23 cellular contexts compared by ENCODE assay signal in the genomic region with DNA sequence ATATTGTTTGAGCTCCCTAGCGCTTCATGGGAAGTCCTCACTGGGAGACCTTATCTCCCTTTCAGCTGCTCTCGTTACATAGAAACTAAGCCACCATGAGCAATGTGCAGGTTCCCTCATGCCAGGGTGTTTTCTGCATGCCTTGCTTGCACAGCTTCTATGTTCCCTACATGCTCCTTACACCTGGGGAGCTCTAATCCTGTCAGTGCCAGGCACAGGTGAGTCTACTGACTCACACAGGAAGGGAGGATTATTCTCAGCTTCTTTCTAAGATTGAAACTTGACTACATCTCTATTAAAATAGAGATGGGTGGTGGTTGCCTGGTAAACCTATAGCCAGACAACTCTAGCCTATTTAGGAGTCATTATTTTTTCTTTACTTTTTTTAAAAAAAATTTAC.
"Had no signal": no experiment of that assay in that cellular context is flagged by ENCODE, and none has a peak within 500 bp of the region (broad histone marks: within the 10 kb centered on the region; RNA-seq: fewer than 3 reads in every experiment).

No MANE protein-coding gene starts in this region.

- DNase-seq: islet precursor cell; left ventricle myocardium inferior; midbrain; mucosa of descending colon; naive thymus-derived CD4-positive, alpha-beta T cell; ovary; right lobe of liver; stimulated activated CD4-positive, alpha-beta T cell treated with anti-CD3 and anti-CD28 coated beads, Interleukin-1b, Interleukin-23, amount 100 ng/mL, for 48 hours; stimulated activated CD4-positive, alpha-beta T cell treated with anti-CD3 and anti-CD28 coated beads, Interleukin-2, amount 100 ng/mL, for 48 hours; stimulated activated CD4-positive, alpha-beta T cell treated with anti-CD3 and anti-CD28 coated beads, Interleukin-4, amount 100 ng/mL, for 4 hours; stimulated activated CD8-positive, alpha-beta memory T cell treated with anti-CD3 and anti-CD28 coated beads, Interleukin-4, amount 100 ng/mL, for 48 hours; stimulated activated naive CD8-positive, alpha-beta T cell treated with anti-CD3 and anti-CD28 coated beads, Interleukin-15, Interleukin-2, amounts not matched to agents 100 U/mL and 50 U/mL, for 24 hours; stomach; testis; thyroid gland; transverse colon; upper lobe of left lung had no signal

- H3K36me3 ChIP-seq: left ventricle myocardium inferior, ovary, right atrium auricular region, right lobe of liver, stomach, thyroid gland, transverse colon, upper lobe of left lung, vagina had no signal

- H3K4me3 ChIP-seq: left ventricle myocardium inferior, lung, mucosa of descending colon, ovary, right atrium auricular region, right lobe of liver, smooth muscle cell, stomach, testis, thyroid gland, transverse colon, upper lobe of left lung, vagina had no signal

- H3K4me2 ChIP-seq: smooth muscle cell had no signal

- H3K4me1 ChIP-seq: left ventricle myocardium inferior, right atrium auricular region, right lobe of liver, stomach, thyroid gland, transverse colon, upper lobe of left lung, vagina had no signal

- H3K27ac ChIP-seq: left ventricle myocardium inferior, ovary, right atrium auricular region, right lobe of liver, stomach, testis, thyroid gland, transverse colon, upper lobe of left lung, vagina had no signal

- H3K27me3 ChIP-seq: ovary, right atrium auricular region, right lobe of liver, stomach, testis, thyroid gland, transverse colon, upper lobe of left lung, vagina had no signal

- ATAC-seq: mucosa of descending colon; naive thymus-derived CD4-positive, alpha-beta T cell; natural killer cell treated with Interleukin-12 subunit alpha and Interleukin-12 subunit beta and Interleukin-15 and Interleukin-18, amount 100 ng/mL, for 72 hours; right lobe of liver; stimulated activated memory B cell treated with anti-CD40 and anti-IgM and Interleukin-4, amounts not matched to agents 10 μg/mL and 1 μg/mL and 100 μg/mL, for 72 hours; stimulated activated naive CD8-positive, alpha-beta T cell treated with anti-CD3 and anti-CD28 coated beads, Interleukin-15, Interleukin-2, amounts not matched to agents 100 U/mL and 50 U/mL, for 24 hours had no signal

- H3K9me3 ChIP-seq: mucosa of descending colon, ovary, right atrium auricular region, right lobe of liver, testis, thyroid gland, transverse colon, upper lobe of left lung, vagina had no signal
